In the genomic region with DNA sequence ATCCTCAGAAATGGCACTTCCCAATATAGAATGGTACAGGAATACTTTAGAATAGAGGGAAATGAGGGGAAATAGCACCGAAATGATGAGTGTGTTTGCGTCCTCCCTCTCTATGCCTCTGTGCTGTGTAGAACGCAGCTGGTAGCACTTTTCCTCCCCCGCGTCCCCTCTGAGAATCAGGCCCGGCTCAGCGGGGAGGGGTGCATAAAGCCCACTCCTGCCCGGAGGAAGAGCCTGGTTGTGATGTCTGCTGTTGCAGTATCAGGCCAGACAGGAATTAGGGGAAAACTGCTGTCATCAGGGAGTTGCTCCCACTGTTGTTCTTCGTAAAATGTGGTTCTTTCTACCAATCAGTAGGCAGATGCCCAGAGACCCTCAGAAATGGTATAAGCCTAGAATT, we compare ENCODE assay signal across 19 cellular contexts.
A peak's percentile ranks its signal among the peaks of the same experiment; 100 is the strongest.
DNase-seq lines count a peak whose midpoint lies in the region; ATAC-seq and TF ChIP-seq lines count a peak whose summit lies in the region.
"Had no signal": no experiment of that assay in that cellular context is flagged by ENCODE, and none has a peak within 500 bp of the region (broad histone marks: within the 10 kb centered on the region; RNA-seq: fewer than 3 reads in every experiment).

No MANE protein-coding gene starts in this region.

- H3F3A ChIP-seq in smooth muscle cell (ENCODE audit: low read depth): no peaks in the 10 kb centered on the region

- peaks cover 23% of the 10 kb centered on the region for H3K27me3 ChIP-seq in endodermal cell (ENCODE audit: control insufficient read depth, insufficient read depth, low read length, poor library complexity, severe bottlenecking)
- H3K27me3 ChIP-seq in smooth muscle cell (ENCODE audit: low read depth): no peaks in the 10 kb centered on the region
- H3K27me3 ChIP-seq: BLaER1 treated with 17β-estradiol and CSF1 and Interleukin-3, amounts not matched to agents 10 nM and 100 nM had no signal

- peak overlapping the region; percentile 20 for H3K4me2 ChIP-seq in smooth muscle cell
- H3K4me2 ChIP-seq: A549; BLaER1 treated with 17β-estradiol and CSF1 and Interleukin-3, amounts not matched to agents 10 nM and 100 nM had no signal

- peaks cover 8% of the 10 kb centered on the region for H3K36me3 Mint-ChIP-seq in endodermal cell (ENCODE audit: low read depth)
- H3K36me3 Mint-ChIP-seq: CD4-positive, alpha-beta memory T cell; CD4-positive, CD25-positive, alpha-beta regulatory T cell had no signal

- H3K79me2 ChIP-seq in smooth muscle cell (ENCODE audit: low read depth): no peaks in the 10 kb centered on the region

- no peak overlapping the region for H3K27ac ChIP-seq in endodermal cell (ENCODE audit: low read depth, low read length)
- H3K27ac ChIP-seq in smooth muscle cell (ENCODE audit: low read depth): no peak overlapping the region
- H3K27ac ChIP-seq: 22Rv1; A549; BLaER1 treated with 17β-estradiol and CSF1 and Interleukin-3, amounts not matched to agents 10 nM and 100 nM; C4-2B had no signal

- peaks cover 9% of the 10 kb centered on the region for H3K9me3 ChIP-seq in endodermal cell (ENCODE audit: control insufficient read depth, low read length)
- no peaks in the 10 kb centered on the region for H3K9me3 ChIP-seq in smooth muscle cell (replicated peaks; ENCODE audit: low read depth)
- H3K9me3 ChIP-seq: A549 had no signal

- no peak overlapping the region for H3K27ac Mint-ChIP-seq in endodermal cell
- H3K27ac Mint-ChIP-seq: B cell; CD4-positive, alpha-beta memory T cell; CD4-positive, CD25-positive, alpha-beta regulatory T cell; CD8-positive, alpha-beta memory T cell had no signal

- no peak overlapping the region for H3K9ac ChIP-seq in endodermal cell (ENCODE audit: extremely low read depth, low read length, poor library complexity, severe bottlenecking)
- H3K9ac ChIP-seq in smooth muscle cell (ENCODE audit: low read depth): no peak overlapping the region
- H3K9ac ChIP-seq: BLaER1 treated with 17β-estradiol and CSF1 and Interleukin-3, amounts not matched to agents 10 nM and 100 nM had no signal

- H3K27me3 Mint-ChIP-seq in endodermal cell (ENCODE audit: insufficient read depth): peaks cover 11% of the 10 kb centered on the region

- no peak overlapping the region for H2AFZ ChIP-seq in smooth muscle cell (ENCODE audit: low read depth)

- H3K4me3 ChIP-seq in endodermal cell (ENCODE audit: low read length) (no peak overlapping the region), smooth muscle cell (no peak overlapping the region)
- H3K4me3 ChIP-seq: A549; BLaER1 treated with 17β-estradiol and CSF1 and Interleukin-3, amounts not matched to agents 10 nM and 100 nM had no signal

- ATAC-seq in HG03097 (IDR thresholded peaks at IDR 0.05; ENCODE audit: low FRiP score, unreplicated experiment) (no peak), HG03342 (IDR thresholded peaks at IDR 0.05; ENCODE audit: unreplicated experiment) (no peak)
- ATAC-seq: A549 had no signal

- peaks cover 8% of the 10 kb centered on the region for H3K9me3 Mint-ChIP-seq in endodermal cell

- no peaks in the 10 kb centered on the region for H3K4me1 Mint-ChIP-seq in endodermal cell
- H3K4me1 Mint-ChIP-seq: B cell; CD4-positive, alpha-beta memory T cell; CD4-positive, CD25-positive, alpha-beta regulatory T cell; CD8-positive, alpha-beta memory T cell had no signal

- H3K4me3 Mint-ChIP-seq in endodermal cell: no peak overlapping the region
- H3K4me3 Mint-ChIP-seq: B cell; CD4-positive, alpha-beta memory T cell; CD4-positive, CD25-positive, alpha-beta regulatory T cell; CD8-positive, alpha-beta memory T cell had no signal

- TF ChIP-seq CTCF in endodermal cell (conservative IDR thresholded peaks at IDR 0.05) (no peak), smooth muscle cell (IDR thresholded peaks at IDR 0.05; ENCODE audit: borderline replicate concordance, insufficient read depth, poor library complexity, severe bottlenecking) (no peak)

- H3K36me3 ChIP-seq in endodermal cell (ENCODE audit: control insufficient read depth, insufficient read depth, low read length): no peaks in the 10 kb centered on the region
- H3K36me3 ChIP-seq in smooth muscle cell (ENCODE audit: low read depth): no peaks in the 10 kb centered on the region
- H3K36me3 ChIP-seq: BLaER1 treated with 17β-estradiol and CSF1 and Interleukin-3, amounts not matched to agents 10 nM and 100 nM had no signal

- H3K4me1 ChIP-seq in endodermal cell (ENCODE audit: control insufficient read depth, insufficient read depth, low read length) (no peaks in the 10 kb centered on the region), smooth muscle cell (ENCODE audit: low read depth) (no peaks in the 10 kb centered on the region)
- H3K4me1 ChIP-seq: A549 had no signal

- WGBS in endodermal cell (ENCODE audit: insufficient coverage in 1 of 2, insufficient read length in 1 of 2), 2 experiments: 86 to 100% methylated on average over 3 to 9 of the region's 9 CpGs
- WGBS in smooth muscle cell (ENCODE audit: low lambda C conversion rate): 42% methylated on average over 9 of the region's 9 CpGs

- DNase-seq in endodermal cell (peak; percentile 32), left kidney (ENCODE audit: low read depth, low spot score) (peak; percentile 78), smooth muscle cell (lab: John Stamatoyannopoulos, UW; ENCODE audit: unreplicated experiment) (no peak), CD1c-positive myeloid dendritic cell (ENCODE audit: extremely low spot score) (no peak)
- DNase-seq: AML-193; Calu3; CD4-positive, alpha-beta memory T cell; CD4-positive, CD25-positive, alpha-beta regulatory T cell; CD8-positive, alpha-beta memory T cell; COR-L47; DMS79 treated with DMSO at 0.1 percent for 48 hours; GF-D8 had no signal

- no peaks in the 10 kb centered on the region for H4K20me1 ChIP-seq in smooth muscle cell (ENCODE audit: low read depth)
- H4K20me1 ChIP-seq: BLaER1 treated with 17β-estradiol and CSF1 and Interleukin-3, amounts not matched to agents 10 nM and 100 nM had no signal

Comparison
In these comparisons a context has a peak if more than half of its experiments do, and no peak if none do; other contexts are left out.
1. DNase-seq: peak in endodermal cell (single experiment) and left kidney (single experiment); none in smooth muscle cell (single experiment) and CD1c-positive myeloid dendritic cell (single experiment).